In genomic region chrX:124232523-124233201, GRCh38 we compare ENCODE assay signal across 9 cellular contexts.
DNase-seq lines count a peak whose midpoint lies in the region; ATAC-seq and TF ChIP-seq lines count a peak whose summit lies in the region.
"Had no signal": no experiment of that assay in that cellular context is flagged by ENCODE, and none has a peak within 500 bp of the region (broad histone marks: within the 10 kb centered on the region; RNA-seq: fewer than 3 reads in every experiment).

No MANE protein-coding gene starts in this region.

- H3K36me3 Mint-ChIP-seq in activated naive CD4-positive, alpha-beta T cell treated with anti-CD3 and anti-CD28 coated beads, Interleukin-2, amount 10 ng/mL, durations not matched to agents 7 days and 5 days = peaks cover 2% of the 10 kb centered on the region

- H3K9me3 Mint-ChIP-seq in activated naive CD4-positive, alpha-beta T cell treated with anti-CD3 and anti-CD28 coated beads, Interleukin-2, amount 10 ng/mL, durations not matched to agents 7 days and 5 days = peaks cover 2% of the 10 kb centered on the region
- H3K9me3 Mint-ChIP-seq: nephron had no signal

- TF ChIP-seq CTCF in WERI-Rb-1 (IDR thresholded peaks at IDR 0.05; ENCODE audit: low read depth, low read length) (no peak), GM20000 (IDR thresholded peaks at IDR 0.05; ENCODE audit: extremely low read depth, missing control alignments) (no peak)

- no peak for DNase-seq in activated naive CD4-positive, alpha-beta T cell treated with anti-CD3 and anti-CD28 coated beads, Interleukin-2, amount 10 ng/mL, durations not matched to agents 7 days and 5 days
- DNase-seq in NCI-H187 treated with DMSO at 0.1 percent for 48 hours (lab: John Stamatoyannopoulos, UW) (no peak), aorta (no peak), WERI-Rb-1 (no peak), GM20000 (ENCODE audit: low spot score) (no peak)

- CTCF ChIA-PET in activated naive CD4-positive, alpha-beta T cell treated with anti-CD3 and anti-CD28 coated beads, Interleukin-2, amount 10 ng/mL, durations not matched to agents 7 days and 5 days (lab: Charles Lee) = interaction anchor here (1.1 to 1.2 kb wide), 2 partner anchors 9 to 113 kb away, joined by 3 to 4 read pairs; partner anchors contain the start of gene SH2D1A

- H3K4me1 Mint-ChIP-seq in activated naive CD4-positive, alpha-beta T cell treated with anti-CD3 and anti-CD28 coated beads, Interleukin-2, amount 10 ng/mL, durations not matched to agents 7 days and 5 days = peaks cover 21% of the 10 kb centered on the region
- H3K4me1 Mint-ChIP-seq: nephron had no signal

- H3K36me3 ChIP-seq in aorta (ENCODE audit: control insufficient read depth in 1 of 2, insufficient read depth in 2 of 2, low read length in 1 of 2) = no peaks in the 10 kb centered on the region
- no peaks in the 10 kb centered on the region for H3K36me3 ChIP-seq in WERI-Rb-1

- H3K27me3 ChIP-seq in aorta (ENCODE audit: control insufficient read depth in 1 of 2, insufficient read depth in 2 of 2, low read length in 1 of 2) (no peaks in the 10 kb centered on the region), WERI-Rb-1 (ENCODE audit: insufficient read depth, low read depth, severe bottlenecking) (peaks cover 71% of the 10 kb centered on the region)

- no peaks in the 10 kb centered on the region for H3K9me3 ChIP-seq in aorta (ENCODE audit: control insufficient read depth, low read length)
- H3K9me3 ChIP-seq in WERI-Rb-1 (ENCODE audit: severe bottlenecking) = no peaks in the 10 kb centered on the region

- no peak overlapping the region for H3K4me3 Mint-ChIP-seq in activated naive CD4-positive, alpha-beta T cell treated with anti-CD3 and anti-CD28 coated beads, Interleukin-2, amount 10 ng/mL, durations not matched to agents 7 days and 5 days
- H3K4me3 Mint-ChIP-seq: nephron had no signal

- 49 to 51% methylated on average over 3 of the region's 3 CpGs for WGBS in aorta, 2 donors

- intact Hi-C loops in aorta (cut with DNase I) = no loop called here

- H3K4me1 ChIP-seq in aorta (ENCODE audit: control insufficient read depth in 1 of 2, insufficient read depth in 2 of 2, low read length in 2 of 2) = no peaks in the 10 kb centered on the region

- no peaks in the 10 kb centered on the region for H3K27me3 Mint-ChIP-seq in activated naive CD4-positive, alpha-beta T cell treated with anti-CD3 and anti-CD28 coated beads, Interleukin-2, amount 10 ng/mL, durations not matched to agents 7 days and 5 days

- H3K27ac Mint-ChIP-seq in activated naive CD4-positive, alpha-beta T cell treated with anti-CD3 and anti-CD28 coated beads, Interleukin-2, amount 10 ng/mL, durations not matched to agents 7 days and 5 days = peak overlapping the region; percentile 5
- H3K27ac Mint-ChIP-seq: nephron had no signal

- H3K27ac ChIP-seq in aorta (ENCODE audit: low read depth in 1 of 2, low read length in 2 of 2) (no peak overlapping the region), WERI-Rb-1 (no peak overlapping the region)

- no peak overlapping the region for H3K4me3 ChIP-seq in aorta (ENCODE audit: low read length in 2 of 2)
- H3K4me3 ChIP-seq in WERI-Rb-1 (ENCODE audit: low read depth, low read length) = no peak overlapping the region

- ATAC-seq in GM18511 (IDR thresholded peaks at IDR 0.05; ENCODE audit: unreplicated experiment) = peak; percentile 82
- peak; percentile 84 for ATAC-seq in GM21447 (IDR thresholded peaks at IDR 0.05; ENCODE audit: unreplicated experiment)
- ATAC-seq in HG03196 (IDR thresholded peaks at IDR 0.05; ENCODE audit: unreplicated experiment) = peak; percentile 80
- no peak for ATAC-seq in aorta (ENCODE audit: low FRiP score)
